ENCODE assay signal across 15 cellular contexts in the genomic region with DNA sequence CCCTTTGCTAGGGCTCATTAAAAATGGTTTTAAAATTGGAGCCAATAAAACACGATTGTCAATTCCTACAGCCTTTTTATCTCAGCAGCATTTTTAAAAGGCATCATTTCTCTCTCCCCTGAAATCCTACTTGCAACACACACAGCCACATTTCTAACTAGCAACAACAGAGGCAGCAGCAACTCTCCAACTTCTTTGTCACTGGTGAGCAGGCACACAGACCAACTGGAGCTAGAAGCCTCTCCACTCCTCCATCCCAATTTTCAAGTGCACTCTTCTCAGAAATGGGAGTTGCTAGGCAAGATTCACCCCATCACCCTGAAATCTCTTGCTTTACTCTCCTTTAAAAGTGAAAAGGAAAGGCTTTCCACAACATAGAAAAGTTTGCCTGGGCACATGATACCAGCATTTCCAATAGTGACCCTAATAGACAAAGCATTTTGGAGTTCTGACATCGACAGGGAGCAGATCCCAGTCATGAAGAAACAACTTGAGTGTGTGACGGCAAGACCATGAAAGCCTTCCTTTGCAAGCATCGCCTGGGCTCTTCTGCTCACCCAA. TPM values are rescaled to one million over a fixed set of nuclear protein-coding genes. Genes with fewer than 3 reads are reported as not detected.
DNase-seq lines count a peak whose midpoint lies in the region; ATAC-seq and TF ChIP-seq lines count a peak whose summit lies in the region.
"Had no signal": no experiment of that assay in that cellular context is flagged by ENCODE, and none has a peak within 500 bp of the region (broad histone marks: within the 10 kb centered on the region; RNA-seq: fewer than 3 reads in every experiment).

No MANE protein-coding gene starts in this region.

- H3K27ac ChIP-seq in OCI-LY7 (ENCODE audit: low read depth, low read length, poor library complexity, severe bottlenecking), result no peak overlapping the region
- no peak overlapping the region for H3K27ac ChIP-seq in upper lobe of right lung
- H3K27ac ChIP-seq: transverse colon had no signal

- no peaks in the 10 kb centered on the region for H3K36me3 Mint-ChIP-seq in activated naive CD8-positive, alpha-beta T cell treated with anti-CD3 and anti-CD28 coated beads, Interleukin-2, amount 50 U/mL, for 24 hours (ENCODE audit: low read depth)
- H3K36me3 Mint-ChIP-seq in activated naive CD8-positive, alpha-beta T cell treated with anti-CD3 and anti-CD28 coated beads for 36 hours, result no peaks in the 10 kb centered on the region

- H3K4me3 Mint-ChIP-seq in activated naive CD8-positive, alpha-beta T cell treated with anti-CD3 and anti-CD28 coated beads, Interleukin-2, amount 50 U/mL, for 24 hours, result peak overlapping the region; percentile 40
- no peak overlapping the region for H3K4me3 Mint-ChIP-seq in activated naive CD8-positive, alpha-beta T cell treated with anti-CD3 and anti-CD28 coated beads for 36 hours

- H3K36me3 ChIP-seq in OCI-LY7 (ENCODE audit: insufficient read depth, low read length) (no peaks in the 10 kb centered on the region), upper lobe of right lung (no peaks in the 10 kb centered on the region)
- H3K36me3 ChIP-seq: transverse colon had no signal

- H3K27me3 ChIP-seq in upper lobe of right lung, result peaks cover 28% of the 10 kb centered on the region

- H3K4me1 ChIP-seq in OCI-LY7 (ENCODE audit: insufficient read depth, low read length, poor library complexity, severe bottlenecking), result peaks cover 36% of the 10 kb centered on the region
- H3K4me1 ChIP-seq in upper lobe of right lung, result no peaks in the 10 kb centered on the region

- H3K9me3 Mint-ChIP-seq in activated naive CD8-positive, alpha-beta T cell treated with anti-CD3 and anti-CD28 coated beads, Interleukin-2, amount 50 U/mL, for 24 hours, result no peaks in the 10 kb centered on the region
- H3K9me3 Mint-ChIP-seq in activated naive CD8-positive, alpha-beta T cell treated with anti-CD3 and anti-CD28 coated beads for 36 hours, result no peaks in the 10 kb centered on the region

- BruUV-seq in OCI-LY7 (replicated peaks; lab: Mats Ljungman, UMichigan), result no TSS peak

- CTCF ChIA-PET in OCI-LY7 (lab: Charles Lee; ENCODE audit: unreplicated experiment), result no interaction called here

- no peaks in the 10 kb centered on the region for H4K20me1 ChIP-seq in OCI-LY7 (ENCODE audit: insufficient read depth, low read length)

- no peaks in the 10 kb centered on the region for H3K9me2 ChIP-seq in OCI-LY7 (ENCODE audit: insufficient read depth, low read length)

- TF ChIP-seq CTCF in OCI-LY7 (conservative IDR thresholded peaks at IDR 0.05; ENCODE audit: low read length) (no peak), upper lobe of right lung (IDR thresholded peaks at IDR 0.05) (no peak)

- H3K9me3 ChIP-seq in OCI-LY7 (ENCODE audit: low read length) (no peaks in the 10 kb centered on the region), upper lobe of right lung (no peaks in the 10 kb centered on the region)
- H3K9me3 ChIP-seq: transverse colon had no signal

- DNase-seq in activated naive CD8-positive, alpha-beta T cell treated with anti-CD3 and anti-CD28 coated beads, Interleukin-2, amount 50 U/mL, for 24 hours, result no peak
- no peak for DNase-seq in activated naive CD8-positive, alpha-beta T cell treated with anti-CD3 and anti-CD28 coated beads for 36 hours
- no peak for DNase-seq in OCI-LY7 (ENCODE audit: low spot score)
- peak; percentile 62 for DNase-seq in left kidney (ENCODE audit: low read depth, low spot score)
- no peak for DNase-seq in upper lobe of right lung
- DNase-seq in 8988T, result no peak
- no peak for DNase-seq in putamen (ENCODE audit: low spot score)
- DNase-seq in activated gamma-delta T cell treated with Interleukin-2 at 50 U/mL for 16 hours, result no peak
- DNase-seq: ACHN; activated CD4-positive, alpha-beta T cell treated with anti-CD3 and anti-CD28 coated beads, Interleukin-2, amount 50 U/mL, for 1 hour; activated T-cell treated with anti-CD3 and anti-CD28 coated beads, Interleukin-2, amount 50 U/mL, for 48 hours; occipital lobe; OCI-M1; transverse colon had no signal

- H3K4me3 ChIP-seq in OCI-LY7 (ENCODE audit: low read depth, low read length, poor library complexity, severe bottlenecking) (peak overlapping the region; percentile 19), upper lobe of right lung (peak overlapping the region; percentile 5)

- intact Hi-C loops in OCI-LY7 (cut with micrococcal nuclease; ENCODE audit: unreplicated experiment), result no loop called here
- intact Hi-C loops in upper lobe of right lung (cut with DNase I), result no loop called here

- H3K27ac Mint-ChIP-seq in activated naive CD8-positive, alpha-beta T cell treated with anti-CD3 and anti-CD28 coated beads, Interleukin-2, amount 50 U/mL, for 24 hours, result no peak overlapping the region
- H3K27ac Mint-ChIP-seq in activated naive CD8-positive, alpha-beta T cell treated with anti-CD3 and anti-CD28 coated beads for 36 hours, result no peak overlapping the region

- H3K27me3 Mint-ChIP-seq in activated naive CD8-positive, alpha-beta T cell treated with anti-CD3 and anti-CD28 coated beads, Interleukin-2, amount 50 U/mL, for 24 hours, result peaks cover 43% of the 10 kb centered on the region
- H3K27me3 Mint-ChIP-seq in activated naive CD8-positive, alpha-beta T cell treated with anti-CD3 and anti-CD28 coated beads for 36 hours, result peaks cover 55% of the 10 kb centered on the region

- ATAC-seq in activated naive CD8-positive, alpha-beta T cell treated with anti-CD3 and anti-CD28 coated beads, Interleukin-2, amount 50 U/mL, for 24 hours, result no peak
- ATAC-seq in upper lobe of right lung, result no peak

- H3K4me2 ChIP-seq in OCI-LY7 (ENCODE audit: low read length), result peak overlapping the region; percentile 88; the same call in 1 of the 2 replicates

- no peak overlapping the region for H2AFZ ChIP-seq in OCI-LY7 (ENCODE audit: low read length)

- no peaks in the 10 kb centered on the region for H3K79me2 ChIP-seq in OCI-LY7 (ENCODE audit: insufficient read depth, low read depth, low read length)

- peaks cover 8% of the 10 kb centered on the region for H3K4me1 Mint-ChIP-seq in activated naive CD8-positive, alpha-beta T cell treated with anti-CD3 and anti-CD28 coated beads, Interleukin-2, amount 50 U/mL, for 24 hours
- H3K4me1 Mint-ChIP-seq in activated naive CD8-positive, alpha-beta T cell treated with anti-CD3 and anti-CD28 coated beads for 36 hours, result peaks cover 5% of the 10 kb centered on the region

- POLR2A ChIA-PET in OCI-LY7 (lab: Charles Lee), result no interaction called here

RNA-seq across cellular contexts. Expression of a gene that starts 4.1 kb away (rescaled TPM):
- under 1 TPM; 0.19 to 0.20 TPM for total RNA-seq in activated naive CD8-positive, alpha-beta T cell treated with anti-CD3 and anti-CD28 coated beads for 36 hours
- 1.4 and 2.8 TPM in 2 replicates for total RNA-seq in OCI-LY7 (2014; rRNA removed; shearing (Covaris generic))
- total RNA-seq in OCI-LY7 (2022), result 0.33 and 0.57 TPM in 2 replicates
- total RNA-seq in upper lobe of right lung, result 0.72 TPM
- total RNA-seq: fibroblast of villous mesenchyme had no signal
